9 cellular contexts compared by ENCODE assay signal in genomic region chr20:31548823-31549512, GRCh38. TPM values are rescaled to one million over a fixed set of nuclear protein-coding genes. Genes with fewer than 3 reads are reported as not detected.
DNase-seq lines count a peak whose midpoint lies in the region; FAIRE-seq and TF ChIP-seq lines count a peak whose summit lies in the region.
"Had no signal": no experiment of that assay in that cellular context is flagged by ENCODE, and none has a peak within 500 bp of the region (broad histone marks: within the 10 kb centered on the region; RNA-seq: fewer than 3 reads in every experiment).

No MANE protein-coding gene starts in this region.

- H3K27me3 ChIP-seq in keratinocyte (ENCODE audit: control insufficient read depth, extremely low read depth, insufficient read depth, low read length) = no peaks in the 10 kb centered on the region
- no peaks in the 10 kb centered on the region for H3K27me3 ChIP-seq in dorsolateral prefrontal cortex
- no peaks in the 10 kb centered on the region for H3K27me3 ChIP-seq in ascending aorta

- peaks cover 23% of the 10 kb centered on the region for H3K79me2 ChIP-seq in keratinocyte (ENCODE audit: control insufficient read depth, insufficient read depth, low read length)

- H4K20me1 ChIP-seq in keratinocyte (ENCODE audit: control insufficient read depth, extremely low read depth, insufficient read depth, low read length) = no peaks in the 10 kb centered on the region

- DNase-seq in AG10803 (ENCODE audit: low read depth) = peak; percentile 52
- DNase-seq in EH (ENCODE audit: low read depth) = peak; percentile 56
- DNase-seq in keratinocyte (ENCODE audit: low read depth, low spot score) = no peak
- DNase-seq in COR-L47 (lab: John Stamatoyannopoulos, UW) = no peak
- no peak for DNase-seq in dorsolateral prefrontal cortex
- no peak for DNase-seq in ascending aorta (ENCODE audit: low spot score in 2 of 2)
- no peak for DNase-seq in AG08396 (ENCODE audit: low spot score)
- DNase-seq: NCI-H2171 had no signal

- no peaks in the 10 kb centered on the region for H3K9me1 ChIP-seq in keratinocyte (ENCODE audit: control insufficient read depth, extremely low read depth, insufficient read depth, low read length)

- H3K9me3 ChIP-seq in keratinocyte (ENCODE audit: control insufficient read depth, low read depth, low read length) (no peaks in the 10 kb centered on the region), ascending aorta (no peaks in the 10 kb centered on the region)

- peaks cover 13% of the 10 kb centered on the region for H3K4me1 ChIP-seq in keratinocyte (ENCODE audit: control insufficient read depth, extremely low read depth, insufficient read depth, low read length)
- no peaks in the 10 kb centered on the region for H3K4me1 ChIP-seq in ascending aorta

- peak overlapping the region; percentile 76 for H3K4me2 ChIP-seq in keratinocyte (ENCODE audit: control insufficient read depth, extremely low read depth, insufficient read depth, low read depth, low read length)

- H2AFZ ChIP-seq in keratinocyte (ENCODE audit: control insufficient read depth, low read length) = no peak overlapping the region

- no peak overlapping the region for H3K4me3 ChIP-seq in AG10803 (ENCODE audit: low read length)
- H3K4me3 ChIP-seq in keratinocyte (ENCODE audit: control insufficient read depth in 2 of 3, extremely low read depth in 1 of 3, insufficient read depth in 2 of 3, low read depth in 1 of 3, low read length in 3 of 3) = peak overlapping the region in 1 of 3 experiments; percentile 69
- H3K4me3 ChIP-seq in dorsolateral prefrontal cortex = peak overlapping the region in 6 of 59 donors; percentile 69 to 78 (median 72)
- no peak overlapping the region for H3K4me3 ChIP-seq in ascending aorta

- no peak for TF ChIP-seq CTCF in AG10803 (conservative IDR thresholded peaks at IDR 0.05; ENCODE audit: low read length)
- no peak for TF ChIP-seq CTCF in VCaP (conservative IDR thresholded peaks at IDR 0.05)
- TF ChIP-seq CTCF in keratinocyte (optimal IDR thresholded peaks at IDR 0.05 in 1 of 3, IDR thresholded peaks at IDR 0.05 in 1 of 3, conservative IDR thresholded peaks at IDR 0.05 in 1 of 3; ENCODE audit: extremely low read depth in 1 of 3, insufficient read depth in 2 of 3, low read length in 3 of 3) = no peak
- no peak for TF ChIP-seq CTCF in dorsolateral prefrontal cortex (IDR thresholded peaks at IDR 0.05 in 54 of 56, conservative IDR thresholded peaks at IDR 0.05 in 2 of 56; ENCODE audit: low read depth in 1 of 56, partially characterized antibody in 56 of 56)
- TF ChIP-seq CTCF in ascending aorta (IDR thresholded peaks at IDR 0.05) = no peak

- dilution Hi-C loops in keratinocyte (cut with MboI; ENCODE audit: extremely low pct_ligation_motif_present, low sequenced_read_pairs) = no loop called here

- no peak overlapping the region for H3K9ac ChIP-seq in keratinocyte (ENCODE audit: control insufficient read depth, extremely low read depth, insufficient read depth, low read length)

- intact Hi-C loops in dorsolateral prefrontal cortex (cut with DNase I) (loop anchor here in 1 of 2 donors (5.0 kb wide), 1 partner anchor 37 kb away; the partner anchor contains the start of gene HM13), ascending aorta (cut with DNase I) (no loop called here)

- no peak for FAIRE-seq in keratinocyte (lab: Jason Lieb, UNC)

- peak overlapping the region; percentile 86; the same call in 1 of the 2 replicates for H3K27ac ChIP-seq in VCaP
- peak overlapping the region; percentile 5 for H3K27ac ChIP-seq in keratinocyte (ENCODE audit: control insufficient read depth, insufficient read depth, low read length)
- no peak overlapping the region for H3K27ac ChIP-seq in dorsolateral prefrontal cortex
- H3K27ac ChIP-seq in ascending aorta = no peak overlapping the region

- H3K36me3 ChIP-seq in keratinocyte (ENCODE audit: control insufficient read depth in 2 of 2, extremely low read depth in 1 of 2, insufficient read depth in 2 of 2, low read length in 2 of 2) (peaks cover 39 to 49% of the 10 kb centered on the region in 2 experiments), ascending aorta (peaks cover 54 to 66% of the 10 kb centered on the region in 2 donors)

RNA-seq across cellular contexts. Expression of gene HM13, which starts 34.7 kb away (rescaled TPM):
- polyA plus RNA-seq in keratinocyte = 127 to 175 TPM (median 151 TPM) in 3 replicates
- 34.0 TPM for polyA plus RNA-seq in keratinocyte (2011; ENCODE audit: low read depth)
- polyA plus RNA-seq in keratinocyte (2011; cell fraction: cytosol; rRNA removed) = 104 and 122 TPM in 2 replicates
- 200 and 213 TPM in 2 replicates for polyA plus RNA-seq in keratinocyte (2011; cell fraction: nucleus; rRNA removed)
- polyA plus RNA-seq in keratinocyte (2012; ENCODE audit: low replicate concordance) = 96.2 and 142 TPM in 2 replicates
- polyA minus RNA-seq in keratinocyte = 97.9 to 155 TPM (median 134 TPM) in 3 replicates
- polyA minus RNA-seq in keratinocyte (2011; cell fraction: cytosol; rRNA and poly(A)+ RNA removed) = 158 TPM
- 124 and 148 TPM in 2 replicates for polyA minus RNA-seq in keratinocyte (2011; cell fraction: nucleus; rRNA and poly(A)+ RNA removed)
- total RNA-seq in dorsolateral prefrontal cortex (100 to 1,000 TPM in 39 of 120 experiments, 10 to 100 TPM in 81; 70.0 to 134 (median 94.9) TPM), ascending aorta (84.9 TPM)

RNA-seq across cellular contexts. Expression of gene ID1, which starts 56.1 kb away (rescaled TPM):
- 24.4 to 40.8 TPM (median 33.0 TPM) in 3 replicates for polyA plus RNA-seq in keratinocyte
- polyA plus RNA-seq in keratinocyte (2011; ENCODE audit: low read depth) = 34.7 TPM
- 10.6 and 31.2 TPM in 2 replicates for polyA plus RNA-seq in keratinocyte (2011; cell fraction: cytosol; rRNA removed)
- polyA plus RNA-seq in keratinocyte (2011; cell fraction: nucleus; rRNA removed) = 42.7 and 42.9 TPM in 2 replicates
- 28.1 and 65.4 TPM in 2 replicates for polyA plus RNA-seq in keratinocyte (2012; ENCODE audit: low replicate concordance)
- 8.9 to 12.6 TPM (median 9.4 TPM) in 3 replicates for polyA minus RNA-seq in keratinocyte
- 68.7 TPM for polyA minus RNA-seq in keratinocyte (2011; cell fraction: cytosol; rRNA and poly(A)+ RNA removed)
- polyA minus RNA-seq in keratinocyte (2011; cell fraction: nucleus; rRNA and poly(A)+ RNA removed) = 23.6 and 35.0 TPM in 2 replicates
- 100 to 1,000 TPM in 1 of 120 experiments, 10 to 100 TPM in 117, 1 to 10 TPM in 2; 8.0 to 102 (median 36.9) TPM for total RNA-seq in dorsolateral prefrontal cortex
- total RNA-seq in ascending aorta = 3,326 TPM

Comparison
In these comparisons a context has a peak if more than half of its experiments do, and no peak if none do; other contexts are left out.
1. DNase-seq: peak in AG10803 (single experiment) and EH (single experiment); none in keratinocyte (single experiment), COR-L47 (single experiment), dorsolateral prefrontal cortex (0 of 10), ascending aorta (0 of 2) and AG08396 (single experiment).
2. H3K27ac ChIP-seq: peak in VCaP (single experiment) and keratinocyte (single experiment); none in dorsolateral prefrontal cortex (0 of 59) and ascending aorta (0 of 2).
3. RNA of gene ID1, which starts 56.1 kb away (total RNA-seq): 3,326 TPM in ascending aorta (single experiment); 8.0 to 102 TPM in dorsolateral prefrontal cortex; every median in the first group is over 10 times any median in the second.